20 cellular contexts compared by ENCODE assay signal in genomic region chr5:123351315-123351714, GRCh38.
A peak's percentile ranks its signal among the peaks of the same experiment; 100 is the strongest.
DNase-seq lines count a peak whose midpoint lies in the region; ATAC-seq, FAIRE-seq and TF ChIP-seq lines count a peak whose summit lies in the region.
"Had no signal": no experiment of that assay in that cellular context is flagged by ENCODE, and none has a peak within 500 bp of the region (broad histone marks: within the 10 kb centered on the region; RNA-seq: fewer than 3 reads in every experiment).

No MANE protein-coding gene starts in this region.

- no peak for ATAC-seq in activated naive CD4-positive, alpha-beta T cell treated with anti-CD3 and anti-CD28 coated beads, Interleukin-2, amount 50 U/mL, for 72 hours
- no peak for ATAC-seq in upper lobe of right lung
- no peak for ATAC-seq in activated CD4-positive, CD25-positive, alpha-beta regulatory T cell treated with anti-CD3 and anti-CD28 coated beads, Interleukin-2, amount 50 U/mL, for 24 hours
- ATAC-seq: A549, HCT116 had no signal

- no peak for TF ChIP-seq CTCF in upper lobe of right lung (IDR thresholded peaks at IDR 0.05)

- intact Hi-C loops in upper lobe of right lung (cut with DNase I): no loop called here

- no peaks in the 10 kb centered on the region for H3K27me3 Mint-ChIP-seq in activated naive CD4-positive, alpha-beta T cell treated with anti-CD3 and anti-CD28 coated beads, Interleukin-2, amount 50 U/mL, for 24 hours
- H3K27me3 Mint-ChIP-seq: CD4-positive, alpha-beta memory T cell had no signal

- no peak for DNase-seq in activated naive CD4-positive, alpha-beta T cell treated with anti-CD3 and anti-CD28 coated beads, Interleukin-2, amount 50 U/mL, for 72 hours (ENCODE audit: low spot score in 2 of 2)
- DNase-seq in HCEC 1CT (peak; percentile 14), renal cortical epithelial cell (ENCODE audit: low read depth) (peak; percentile 62), upper lobe of right lung (no peak)
- DNase-seq: 8988T; ACHN; C1 segment of cervical spinal cord; Calu3; CD4-positive, alpha-beta memory T cell; COR-L47; DND-41; H7 had no signal

- FAIRE-seq in colon (lab: Jason Lieb, UNC): peak; percentile 14
- FAIRE-seq: A549, G401.6, H1 had no signal

- H3K36me3 Mint-ChIP-seq in activated naive CD4-positive, alpha-beta T cell treated with anti-CD3 and anti-CD28 coated beads, Interleukin-2, amount 50 U/mL, for 24 hours: peaks cover 20% of the 10 kb centered on the region
- peaks cover 4 to 5% of the 10 kb centered on the region in 2 donors for H3K36me3 Mint-ChIP-seq in activated naive CD4-positive, alpha-beta T cell treated with anti-CD3 and anti-CD28 coated beads, Interleukin-2, amount 50 U/mL, for 72 hours

- H3K36me3 ChIP-seq in upper lobe of right lung: peaks cover 26% of the 10 kb centered on the region

- H3K4me1 ChIP-seq in upper lobe of right lung: no peaks in the 10 kb centered on the region

- H3K9me3 ChIP-seq in upper lobe of right lung: no peaks in the 10 kb centered on the region

- H3K27ac Mint-ChIP-seq in activated naive CD4-positive, alpha-beta T cell treated with anti-CD3 and anti-CD28 coated beads, Interleukin-2, amount 50 U/mL, for 24 hours: peak overlapping the region; percentile 38
- H3K27ac Mint-ChIP-seq in activated naive CD4-positive, alpha-beta T cell treated with anti-CD3 and anti-CD28 coated beads, Interleukin-2, amount 50 U/mL, for 72 hours: no peak overlapping the region

- H3K4me1 Mint-ChIP-seq in activated naive CD4-positive, alpha-beta T cell treated with anti-CD3 and anti-CD28 coated beads, Interleukin-2, amount 50 U/mL, for 24 hours: no peaks in the 10 kb centered on the region
- H3K4me1 Mint-ChIP-seq: CD4-positive, alpha-beta memory T cell had no signal

- no peak overlapping the region for H3K4me3 Mint-ChIP-seq in activated naive CD4-positive, alpha-beta T cell treated with anti-CD3 and anti-CD28 coated beads, Interleukin-2, amount 50 U/mL, for 24 hours
- H3K4me3 Mint-ChIP-seq: CD4-positive, alpha-beta memory T cell had no signal

- no peaks in the 10 kb centered on the region for H3K27me3 ChIP-seq in upper lobe of right lung

- peaks cover 1% of the 10 kb centered on the region for H3K9me3 Mint-ChIP-seq in activated naive CD4-positive, alpha-beta T cell treated with anti-CD3 and anti-CD28 coated beads, Interleukin-2, amount 50 U/mL, for 24 hours
- H3K9me3 Mint-ChIP-seq in activated naive CD4-positive, alpha-beta T cell treated with anti-CD3 and anti-CD28 coated beads, Interleukin-2, amount 50 U/mL, for 72 hours: peaks cover under 1 to 1% of the 10 kb centered on the region in 2 donors

- H3K27ac ChIP-seq in upper lobe of right lung: no peak overlapping the region
- H3K27ac ChIP-seq: A549, GM23248 had no signal

- H3K4me3 ChIP-seq in upper lobe of right lung: no peak overlapping the region
- H3K4me3 ChIP-seq: A549, GM23248 had no signal

Comparison
In these comparisons a context has a peak if more than half of its experiments do, and no peak if none do; other contexts are left out.
1. DNase-seq: peak in HCEC 1CT (single experiment) and renal cortical epithelial cell (single experiment); none in activated naive CD4-positive, alpha-beta T cell treated with anti-CD3 and anti-CD28 coated beads, Interleukin-2, amount 50 U/mL, for 72 hours (0 of 2) and upper lobe of right lung (single experiment).